ENCODE assay signal across 17 cellular contexts in genomic region chr10:87878664-87879459, GRCh38. TPM values are rescaled to one million over a fixed set of nuclear protein-coding genes. Genes with fewer than 3 reads are reported as not detected.
DNase-seq lines count a peak whose midpoint lies in the region; ATAC-seq and TF ChIP-seq lines count a peak whose summit lies in the region.
"Had no signal": no experiment of that assay in that cellular context is flagged by ENCODE, and none has a peak within 500 bp of the region (broad histone marks: within the 10 kb centered on the region; RNA-seq: fewer than 3 reads in every experiment).

No MANE protein-coding gene starts in this region.

- no peak overlapping the region for H3K27ac ChIP-seq in brain microvascular endothelial cell
- H3K27ac ChIP-seq: breast epithelium had no signal

- peaks cover 96% of the 10 kb centered on the region for H3K79me2 ChIP-seq in Loucy (ENCODE audit: insufficient read depth, low read length)

- peaks cover 25% of the 10 kb centered on the region; the same call in 1 of the 2 replicates for H3F3A ChIP-seq in Loucy (ENCODE audit: low read depth)

- H3K9me3 ChIP-seq in Loucy (ENCODE audit: insufficient read depth, low read depth, low read length): peaks cover 10% of the 10 kb centered on the region; the same call in 1 of the 2 replicates
- H3K9me3 ChIP-seq: breast epithelium had no signal

- H3K9me3 Mint-ChIP-seq in natural killer cell: no peaks in the 10 kb centered on the region

- no peak for ATAC-seq in natural killer cell
- ATAC-seq in HG03571 (IDR thresholded peaks at IDR 0.05; ENCODE audit: unreplicated experiment): no peak
- no peak for ATAC-seq in left cardiac atrium
- ATAC-seq in GM18502 (IDR thresholded peaks at IDR 0.05; ENCODE audit: poor library complexity, unreplicated experiment): no peak
- ATAC-seq: left lobe of liver, sciatic nerve had no signal

- H2AFZ ChIP-seq in Loucy (ENCODE audit: low read length): no peak overlapping the region

- H3K9ac ChIP-seq in Loucy (ENCODE audit: low read depth, low read length, poor library complexity, severe bottlenecking): peak overlapping the region; percentile 96

- H3K27me3 Mint-ChIP-seq in natural killer cell (ENCODE audit: low read depth in 2 of 2): no peaks in the 10 kb centered on the region
- H3K27me3 Mint-ChIP-seq: activated CD4-positive, alpha-beta memory T cell treated with anti-CD3 and anti-CD28 coated beads, Interleukin-2, amount 10 ng/mL, durations not matched to agents 7 days and 5 days had no signal

- intact Hi-C loops in natural killer cell (cut with micrococcal nuclease) (no loop called here), left cardiac atrium (cut with DNase I) (no loop called here)

- no peaks in the 10 kb centered on the region for H3K9me2 ChIP-seq in Loucy (replicated peaks; ENCODE audit: low read depth, low read length)

- no peak for TF ChIP-seq CTCF in Loucy (conservative IDR thresholded peaks at IDR 0.05; ENCODE audit: low read length)
- no peak for TF ChIP-seq CTCF in brain microvascular endothelial cell (IDR thresholded peaks at IDR 0.05; ENCODE audit: low read depth, low read length, missing control alignments)
- TF ChIP-seq CTCF in natural killer cell (IDR thresholded peaks at IDR 0.05): no peak

- H3K4me2 ChIP-seq in Loucy (ENCODE audit: low read depth, low read length, poor library complexity, severe bottlenecking): peak overlapping the region; percentile 85

- DNase-seq in GDM1 (lab: John Stamatoyannopoulos, UW) (peak; percentile 62), brain microvascular endothelial cell (peak; percentile 54), natural killer cell (no peak), left cardiac atrium (no peak)
- DNase-seq: activated CD4-positive, alpha-beta memory T cell treated with anti-CD3 and anti-CD28 coated beads, Interleukin-2, amount 10 ng/mL, durations not matched to agents 7 days and 5 days; activated gamma-delta T cell; H7; head of caudate nucleus; NCI-H1105; RPMI8226 had no signal

- peak overlapping the region; percentile 74 for H3K4me3 ChIP-seq in Loucy (ENCODE audit: low read length, poor library complexity, severe bottlenecking)
- no peak overlapping the region for H3K4me3 ChIP-seq in brain microvascular endothelial cell (ENCODE audit: low read depth, low read length)
- H3K4me3 ChIP-seq: breast epithelium had no signal

- H3K36me3 ChIP-seq in Loucy (ENCODE audit: insufficient read depth, low read length) (peaks cover 15% of the 10 kb centered on the region), brain microvascular endothelial cell (replicated peaks) (peaks cover 2% of the 10 kb centered on the region)
- H3K36me3 ChIP-seq: breast epithelium had no signal

- peak overlapping the region; percentile 39 to 70 for H3K27ac Mint-ChIP-seq in natural killer cell
- H3K27ac Mint-ChIP-seq: activated CD4-positive, alpha-beta memory T cell treated with anti-CD3 and anti-CD28 coated beads, Interleukin-2, amount 10 ng/mL, durations not matched to agents 7 days and 5 days had no signal

- no peaks in the 10 kb centered on the region for H3K27me3 ChIP-seq in Loucy (ENCODE audit: insufficient read depth, low read length, poor library complexity, severe bottlenecking)
- no peaks in the 10 kb centered on the region for H3K27me3 ChIP-seq in brain microvascular endothelial cell (replicated peaks)
- H3K27me3 ChIP-seq: breast epithelium had no signal

- peaks cover 75% of the 10 kb centered on the region for H3K4me1 ChIP-seq in Loucy (ENCODE audit: insufficient read depth, low read length, poor library complexity, severe bottlenecking)
- H3K4me1 ChIP-seq: breast epithelium had no signal

- no peak overlapping the region for H3K4me3 Mint-ChIP-seq in natural killer cell
- H3K4me3 Mint-ChIP-seq: activated CD4-positive, alpha-beta memory T cell treated with anti-CD3 and anti-CD28 coated beads, Interleukin-2, amount 10 ng/mL, durations not matched to agents 7 days and 5 days; neural crest cell had no signal

- peaks cover 42% of the 10 kb centered on the region for H4K20me1 ChIP-seq in Loucy (ENCODE audit: insufficient read depth, low read length, poor library complexity, severe bottlenecking)

- no peaks in the 10 kb centered on the region for H3K36me3 Mint-ChIP-seq in natural killer cell

- peaks cover 31 to 39% of the 10 kb centered on the region in 2 donors for H3K4me1 Mint-ChIP-seq in natural killer cell

- in situ Hi-C loops in brain microvascular endothelial cell (cut with HindIII; ENCODE audit: low pct_ligation_motif_present, low sequenced_read_pairs): no loop called here

RNA-seq across cellular contexts. Expression of gene PTEN, which starts 15.4 kb away (rescaled TPM):
- total RNA-seq in natural killer cell (100 to 1,000 TPM; 107 to 142 (median 121) TPM), left cardiac atrium (10 to 100 TPM; 76.7 to 79.7 TPM)

RNA-seq across cellular contexts. Expression of gene KLLN, which starts 15.5 kb away (rescaled TPM):
- total RNA-seq in natural killer cell (under 1 TPM; 0.68 to 0.73 (median 0.70) TPM), left cardiac atrium (under 1 TPM; 0.56 to 0.58 TPM)

Comparison
In these comparisons a context has a peak if more than half of its experiments do, and no peak if none do; other contexts are left out.
1. DNase-seq: peak in GDM1 (single experiment) and brain microvascular endothelial cell (single experiment); none in natural killer cell (single experiment) and left cardiac atrium (single experiment).